Comparison of ENCODE assay signal across 36 cellular contexts in the genomic region with DNA sequence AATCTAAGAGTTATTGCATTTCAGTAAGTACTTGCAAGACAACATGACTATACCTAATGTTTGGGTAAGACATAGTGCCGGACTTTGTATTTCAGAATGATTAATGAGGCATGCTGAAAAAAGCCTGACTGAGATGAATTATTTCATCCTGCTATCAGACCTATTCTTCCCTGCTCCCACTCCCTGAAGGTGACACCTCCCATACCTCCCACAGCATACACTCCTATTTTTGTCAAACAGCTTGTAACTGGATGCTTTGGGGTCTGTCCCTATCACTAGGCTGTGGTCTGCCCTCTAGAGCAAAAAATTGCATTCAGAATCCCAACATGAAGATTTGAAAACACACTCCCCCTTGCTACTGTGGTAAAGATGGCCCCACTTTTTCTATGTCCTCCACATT. TPM values are rescaled to one million over a fixed set of nuclear protein-coding genes. Genes with fewer than 3 reads are reported as not detected.
"Had no signal": no experiment of that assay in that cellular context is flagged by ENCODE, and none has a peak within 500 bp of the region (broad histone marks: within the 10 kb centered on the region; RNA-seq: fewer than 3 reads in every experiment).

No MANE protein-coding gene starts in this region.

- H3K27me3 ChIP-seq: adrenal gland, body of pancreas, brain microvascular endothelial cell, breast epithelium had no signal

- H3K27ac Mint-ChIP-seq: activated B cell treated with CpG ODN at 0.5 μM for 24 hours; activated CD4-positive, alpha-beta memory T cell treated with anti-CD3 and anti-CD28 coated beads for 36 hours; activated CD4-positive, alpha-beta T cell treated with anti-CD3 and anti-CD28 coated beads, Interleukin-2, amount 10 ng/mL, durations not matched to agents 24 days and 14 days; activated CD8-positive, alpha-beta T cell treated with anti-CD3 and anti-CD28 coated beads for 36 hours; activated naive CD4-positive, alpha-beta T cell treated with anti-CD3 and anti-CD28 coated beads for 36 hours; activated naive CD4-positive, alpha-beta T cell treated with anti-CD3 and anti-CD28 coated beads, Interleukin-2, amount 50 U/mL, for 72 hours; activated naive CD8-positive, alpha-beta T cell treated with anti-CD3 and anti-CD28 coated beads for 36 hours; activated T-cell treated with anti-CD3 and anti-CD28 coated beads, Interleukin-2, amount 50 U/mL, for 72 hours; activated T-helper 1 cell treated with anti-CD3 and anti-CD28 coated beads, Interleukin-12 subunit alpha, Interleukin-12 subunit beta, Interleukin-2, Interleukin-4 antibody, amounts not matched to agents 30 ng/mL and 10 ng/mL and 1 ng/mL, durations not matched to agents 14 hours and 24 hours and 36 hours; activated T-helper 17 cell treated with anti-CD3 and anti-CD28 coated beads, Interleukin-2, amount 50 U/mL, for 72 hours; T-helper 1 cell treated with Interleukin-12 subunit alpha and Interleukin-12 subunit beta and Interleukin-4 antibody, amounts not matched to agents 30 μg/mL and 1 μg/mL, for 36 hours; T-helper 2 cell treated with Interferon-gamma antibody and Interleukin-4, amounts not matched to agents 5 μg/mL and 100 μg/mL, for 36 hours had no signal

- H3K4me1 ChIP-seq: adrenal gland, body of pancreas, breast epithelium had no signal

- H3K36me3 ChIP-seq: adrenal gland, brain microvascular endothelial cell, breast epithelium had no signal

- H3K4me3 ChIP-seq: adrenal gland, body of pancreas, breast epithelium had no signal

- H3K4me1 Mint-ChIP-seq: activated CD4-positive, alpha-beta T cell treated with anti-CD3 and anti-CD28 coated beads, Interleukin-2, amount 10 ng/mL, durations not matched to agents 24 days and 14 days; activated T-helper 17 cell treated with anti-CD3 and anti-CD28 coated beads, Interleukin-2, amount 50 U/mL, for 72 hours had no signal

- H3K27me3 Mint-ChIP-seq: activated CD4-positive, alpha-beta T cell treated with anti-CD3 and anti-CD28 coated beads, Interleukin-2, amount 10 ng/mL, durations not matched to agents 24 days and 14 days; activated naive CD8-positive, alpha-beta T cell treated with anti-CD3 and anti-CD28 coated beads for 36 hours had no signal

- H3K4me3 Mint-ChIP-seq: activated B cell treated with CpG ODN at 0.5 μM for 24 hours; activated CD4-positive, alpha-beta memory T cell treated with anti-CD3 and anti-CD28 coated beads for 36 hours; activated CD4-positive, alpha-beta T cell treated with anti-CD3 and anti-CD28 coated beads, Interleukin-2, amount 10 ng/mL, durations not matched to agents 24 days and 14 days; activated CD8-positive, alpha-beta T cell treated with anti-CD3 and anti-CD28 coated beads for 36 hours; activated naive CD4-positive, alpha-beta T cell treated with anti-CD3 and anti-CD28 coated beads for 36 hours; activated naive CD8-positive, alpha-beta T cell treated with anti-CD3 and anti-CD28 coated beads for 36 hours; activated T-cell treated with anti-CD3 and anti-CD28 coated beads, Interleukin-2, amount 50 U/mL, for 4 hours; activated T-cell treated with anti-CD3 and anti-CD28 coated beads, Interleukin-2, amount 50 U/mL, for 72 hours; activated T-helper 1 cell treated with anti-CD3 and anti-CD28 coated beads, Interleukin-12 subunit alpha, Interleukin-12 subunit beta, Interleukin-2, Interleukin-4 antibody, amounts not matched to agents 30 ng/mL and 10 ng/mL and 1 ng/mL, durations not matched to agents 14 hours and 24 hours and 36 hours; activated T-helper 17 cell treated with anti-CD3 and anti-CD28 coated beads, Interleukin-2, amount 50 U/mL, for 72 hours; T-helper 1 cell treated with Interleukin-12 subunit alpha and Interleukin-12 subunit beta and Interleukin-4 antibody, amounts not matched to agents 30 μg/mL and 1 μg/mL, for 36 hours; T-helper 2 cell treated with Interferon-gamma antibody and Interleukin-4, amounts not matched to agents 5 μg/mL and 100 μg/mL, for 36 hours had no signal

- H3K9me3 ChIP-seq: adrenal gland, body of pancreas, breast epithelium had no signal

- H3K27ac ChIP-seq: adrenal gland, body of pancreas, brain microvascular endothelial cell, breast epithelium, VCaP had no signal

- H3K9me3 Mint-ChIP-seq: activated T-cell treated with anti-CD3 and anti-CD28 coated beads, Interleukin-2, amount 50 U/mL, for 4 hours; activated T-cell treated with anti-CD3 and anti-CD28 coated beads, Interleukin-2, amount 50 U/mL, for 72 hours; activated T-helper 17 cell treated with anti-CD3 and anti-CD28 coated beads, Interleukin-2, amount 50 U/mL, for 72 hours had no signal

- H3K36me3 Mint-ChIP-seq: activated naive CD4-positive, alpha-beta T cell treated with anti-CD3 and anti-CD28 coated beads, Interleukin-2, amount 50 U/mL, for 72 hours; activated naive CD8-positive, alpha-beta T cell treated with anti-CD3 and anti-CD28 coated beads for 36 hours had no signal

- DNase-seq: activated B cell treated with CpG ODN at 0.5 μM for 24 hours; activated CD4-positive, alpha-beta memory T cell treated with anti-CD3 and anti-CD28 coated beads for 36 hours; activated CD4-positive, alpha-beta T cell treated with anti-CD3 and anti-CD28 coated beads for 4 hours; activated CD4-positive, alpha-beta T cell treated with anti-CD3 and anti-CD28 coated beads, Interleukin-2, amount 10 ng/mL, durations not matched to agents 24 days and 14 days; activated CD4-positive, alpha-beta T cell treated with anti-CD3 and anti-CD28 coated beads, Interleukin-2, amount 50 U/mL, for 1 hour; activated CD4-positive, alpha-beta T cell treated with anti-CD3 and anti-CD28 coated beads, Interleukin-2, amount 50 U/mL, for 4 hours; activated CD4-positive, CD25-positive, alpha-beta regulatory T cell treated with anti-CD3 and anti-CD28 coated beads, Interleukin-2, amount 50 U/mL, for 72 hours; activated CD8-positive, alpha-beta memory T cell treated with anti-CD3 and anti-CD28 coated beads, Interleukin-2, amount 50 U/mL, for 4 hours; activated CD8-positive, alpha-beta T cell treated with anti-CD3 and anti-CD28 coated beads for 36 hours; activated effector memory CD4-positive, alpha-beta T cell treated with anti-CD3 and anti-CD28 coated beads, Interleukin-2, amount 50 U/mL, for 16 hours; activated gamma-delta T cell treated with Interleukin-2 at 50 U/mL for 16 hours; activated naive CD4-positive, alpha-beta T cell; activated naive CD4-positive, alpha-beta T cell treated with anti-CD3 and anti-CD28 coated beads for 36 hours; activated naive CD4-positive, alpha-beta T cell treated with anti-CD3 and anti-CD28 coated beads, Interleukin-2, amount 50 U/mL, for 16 hours; activated naive CD8-positive, alpha-beta T cell treated with anti-CD3 and anti-CD28 coated beads for 36 hours; activated T-cell treated with anti-CD3 and anti-CD28 coated beads for 4 hours; activated T-cell treated with anti-CD3 and anti-CD28 coated beads, Interleukin-2, amount 50 U/mL, for 1 hour; activated T-cell treated with anti-CD3 and anti-CD28 coated beads, Interleukin-2, amount 50 U/mL, for 4 hours; activated T-cell treated with anti-CD3 and anti-CD28 coated beads, Interleukin-2, amount 50 U/mL, for 72 hours; adrenal gland; amniotic stem cell; aorta; body of pancreas; brain microvascular endothelial cell; central memory CD4-positive, alpha-beta T cell; T-helper 1 cell; T-helper 2 cell; T-helper 9 cell had no signal

RNA-seq across cellular contexts. Expression of a gene that starts 10.9 kb away (rescaled TPM):
- total RNA-seq: activated B cell treated with CpG ODN at 0.5 μM for 24 hours; activated CD4-positive, alpha-beta memory T cell treated with anti-CD3 and anti-CD28 coated beads for 36 hours; activated CD4-positive, alpha-beta T cell treated with anti-CD3 and anti-CD28 coated beads, Interleukin-2, amount 10 ng/mL, durations not matched to agents 24 days and 14 days; activated CD8-positive, alpha-beta memory T cell treated with anti-CD3 and anti-CD28 coated beads for 36 hours; activated CD8-positive, alpha-beta T cell treated with anti-CD3 and anti-CD28 coated beads for 36 hours; activated naive CD4-positive, alpha-beta T cell treated with anti-CD3 and anti-CD28 coated beads for 36 hours; activated naive CD8-positive, alpha-beta T cell treated with anti-CD3 and anti-CD28 coated beads for 36 hours; activated T-cell treated with anti-CD3 and anti-CD28 coated beads, Interleukin-2, amount 50 U/mL, for 4 hours; activated T-helper 1 cell treated with anti-CD3 and anti-CD28 coated beads, Interleukin-12 subunit alpha, Interleukin-12 subunit beta, Interleukin-2, Interleukin-4 antibody, amounts not matched to agents 30 ng/mL and 10 ng/mL and 1 ng/mL, durations not matched to agents 14 hours and 24 hours and 36 hours had no signal
